ENCODE assay signal across 7 cellular contexts in genomic region chr3:21138085-21138484, GRCh38.
"Had no signal": no experiment of that assay in that cellular context is flagged by ENCODE, and none has a peak within 500 bp of the region (broad histone marks: within the 10 kb centered on the region; RNA-seq: fewer than 3 reads in every experiment).

No MANE protein-coding gene starts in this region.

- FAIRE-seq: G401.6, GM12891, GM12892, GM18507, GM19239 had no signal

- DNase-seq: GDM1, GF-D8 had no signal
